10 cellular contexts compared by ENCODE assay signal in the genomic region with DNA sequence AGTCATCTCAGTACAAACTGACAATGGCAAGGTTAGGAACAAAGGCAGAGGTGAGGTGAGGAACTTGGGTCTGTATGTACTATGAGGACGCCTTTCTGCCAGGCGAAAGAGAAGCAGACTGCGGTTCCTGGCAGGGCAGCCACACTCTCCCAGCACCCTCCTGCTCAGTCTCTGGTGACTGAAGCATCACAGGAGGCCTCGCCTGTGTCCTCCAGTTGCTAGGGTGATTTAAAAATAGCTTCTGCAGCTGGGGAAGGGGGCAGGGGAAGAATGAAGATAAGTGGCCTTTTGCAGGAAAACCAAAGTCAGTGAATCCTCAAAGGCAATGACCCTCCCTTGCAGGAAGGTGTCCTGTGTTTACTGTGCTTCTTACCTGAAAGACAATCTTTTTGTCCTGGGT.
A peak's percentile ranks its signal among the peaks of the same experiment; 100 is the strongest.
DNase-seq lines count a peak whose midpoint lies in the region; ATAC-seq and TF ChIP-seq lines count a peak whose summit lies in the region.
"Had no signal": no experiment of that assay in that cellular context is flagged by ENCODE, and none has a peak within 500 bp of the region (broad histone marks: within the 10 kb centered on the region; RNA-seq: fewer than 3 reads in every experiment).

No MANE protein-coding gene starts in this region.

- peak; percentile 33; the same call in 1 of the 3 replicates for ATAC-seq in SK-N-SH treated with all-trans-retinoic acid at 6 μM for 48 hours
- ATAC-seq in heart left ventricle = peak; percentile 92 to 95 (median 94)
- ATAC-seq in HG03521 (IDR thresholded peaks at IDR 0.05; ENCODE audit: unreplicated experiment) = no peak
- ATAC-seq: naive thymus-derived CD4-positive, alpha-beta T cell had no signal

- H3K27me3 ChIP-seq in heart left ventricle (no peaks in the 10 kb centered on the region), stomach (no peaks in the 10 kb centered on the region)

- H3K36me3 ChIP-seq in heart left ventricle (no peaks in the 10 kb centered on the region), stomach (no peaks in the 10 kb centered on the region)

- no peak for TF ChIP-seq CTCF in heart left ventricle (IDR thresholded peaks at IDR 0.05)
- no peak for TF ChIP-seq CTCF in stomach (IDR thresholded peaks at IDR 0.05)

- DNase-seq in NCI-H1092 (lab: John Stamatoyannopoulos, UW) (peak; percentile 13), heart left ventricle (peak in 4 of 5 donors; percentile 56 to 69 (median 61)), stomach (no peak), hippocampal formation (lab: John Stamatoyannopoulos, UW) (no peak)
- no peak for DNase-seq in activated CD4-positive, alpha-beta T cell treated with anti-CD3 and anti-CD28 coated beads, Interleukin-2, amount 50 U/mL, for 1 hour
- DNase-seq: Kasumi-1; naive thymus-derived CD4-positive, alpha-beta T cell; NCI-H524 treated with DMSO at 0.1 percent for 48 hours had no signal

- intact Hi-C loops in heart left ventricle (cut with DNase I) = loop anchor here in 3 of 10 donors (5.0 to 10.0 kb wide), 3 partner anchors 60 to 107 kb away; a partner anchor contains a TSS
- intact Hi-C loops in stomach (cut with DNase I; ENCODE audit: low total_unique reads) = no loop called here

- H3K27ac ChIP-seq in heart left ventricle (peak overlapping the region in 10 of 12 donors; percentile 9 to 77 (median 64)), stomach (peak overlapping the region in 3 of 5 donors; percentile 25 to 75 (median 37))

- no peak for TF ChIP-seq POLR2A in heart left ventricle (IDR thresholded peaks at IDR 0.05)
- no peak for TF ChIP-seq POLR2A in stomach (IDR thresholded peaks at IDR 0.05)

- TF ChIP-seq EP300 in stomach (IDR thresholded peaks at IDR 0.05) = no peak

- H3K4me1 ChIP-seq in heart left ventricle (peaks cover 0 to 34% (median 13%) of the 10 kb centered on the region in 12 donors), stomach (peaks cover 0 to 31% (median 10%) of the 10 kb centered on the region in 4 donors)

- H3K9me3 ChIP-seq in heart left ventricle = no peaks in the 10 kb centered on the region
- no peaks in the 10 kb centered on the region for H3K9me3 ChIP-seq in stomach

- WGBS in heart left ventricle, 4 donors = 21 to 31% (median 24%) methylated on average over 4 of the region's 4 CpGs
- 42 to 79% (median 71%) methylated on average over 4 of the region's 4 CpGs for WGBS in stomach, 5 donors

- H3K4me3 ChIP-seq in heart left ventricle = no peak overlapping the region
- H3K4me3 ChIP-seq in stomach = no peak overlapping the region

TF ChIP-seq in SK-N-SH treated with all-trans-retinoic acid at 6 μM for 48 hours, 23 proteins besides CTCF, POLR2A, EP300 and RAD21:
- no peak for TF ChIP-seq RARB (CRISPR knock-in tag; IDR thresholded peaks at IDR 0.05)
- TF ChIP-seq ZC3H10 (CRISPR knock-in tag; IDR thresholded peaks at IDR 0.05) = no peak
- no peak for TF ChIP-seq ESRRG (CRISPR knock-in tag; IDR thresholded peaks at IDR 0.05)
- TF ChIP-seq TOX (CRISPR knock-in tag; IDR thresholded peaks at IDR 0.05; ENCODE audit: borderline replicate concordance) = no peak
- TF ChIP-seq ZNF8 (CRISPR knock-in tag; IDR thresholded peaks at IDR 0.05) = no peak

Comparison
In these comparisons a context has a peak if more than half of its experiments do, and no peak if none do; other contexts are left out.
1. DNase-seq: peak in NCI-H1092 (single experiment) and heart left ventricle (4 of 5); none in stomach (single experiment), activated CD4-positive, alpha-beta T cell treated with anti-CD3 and anti-CD28 coated beads, Interleukin-2, amount 50 U/mL, for 1 hour (single experiment) and hippocampal formation (0 of 2).